In the genomic region with DNA sequence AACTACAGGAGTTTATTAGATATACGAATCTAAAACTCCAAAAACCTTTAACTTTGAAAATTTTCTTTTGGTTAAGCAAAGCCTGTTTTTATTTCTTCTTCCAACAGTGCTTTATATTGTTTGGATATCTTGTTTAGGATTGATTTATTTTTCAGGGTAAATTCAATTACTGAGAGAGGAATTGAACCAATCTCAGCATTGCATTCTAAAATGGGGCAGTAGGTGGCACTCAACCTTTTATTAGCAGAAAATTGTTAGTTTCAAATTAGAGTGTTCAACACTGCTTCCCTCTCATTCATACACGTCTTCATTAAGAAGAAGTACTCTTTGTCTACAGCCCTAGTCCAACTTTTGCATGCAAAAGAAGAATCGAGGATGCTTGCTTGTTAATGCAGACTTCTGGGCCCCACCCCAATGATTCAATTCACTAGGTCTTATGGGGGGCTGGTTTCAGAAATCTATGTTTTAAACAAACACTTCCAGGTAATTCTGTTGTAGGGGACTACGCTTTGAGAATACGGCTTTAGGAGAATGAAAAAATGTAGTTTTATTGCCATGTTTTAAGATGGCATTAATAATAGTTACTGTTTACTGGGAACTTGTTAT, we compare ENCODE assay signal across 9 cellular contexts. TPM values are rescaled to one million over a fixed set of nuclear protein-coding genes. Genes with fewer than 3 reads are reported as not detected.
A peak's percentile ranks its signal among the peaks of the same experiment; 100 is the strongest.
DNase-seq lines count a peak whose midpoint lies in the region; ATAC-seq and TF ChIP-seq lines count a peak whose summit lies in the region.
"Had no signal": no experiment of that assay in that cellular context is flagged by ENCODE, and none has a peak within 500 bp of the region (broad histone marks: within the 10 kb centered on the region; RNA-seq: fewer than 3 reads in every experiment).

No MANE protein-coding gene starts in this region.

- peak; percentile 80 for TF ChIP-seq CTCF in chondrocyte (IDR thresholded peaks at IDR 0.05)
- peak; percentile 38 to 62 (median 52) for TF ChIP-seq CTCF in nephron (IDR thresholded peaks at IDR 0.05; ENCODE audit: unreplicated experiment in 3 of 3)

- H3K27ac Mint-ChIP-seq in chondrocyte (ENCODE audit: unreplicated experiment) (no peak overlapping the region), nephron (no peak overlapping the region)
- H3K27ac Mint-ChIP-seq: activated B cell treated with CpG ODN at 0.5 μM for 24 hours had no signal

- no peak for ATAC-seq in HG02678 (IDR thresholded peaks at IDR 0.05; ENCODE audit: unreplicated experiment)
- no peak for ATAC-seq in HG03280 (IDR thresholded peaks at IDR 0.05; ENCODE audit: unreplicated experiment)

- peaks cover 7% of the 10 kb centered on the region for H3K36me3 Mint-ChIP-seq in chondrocyte (ENCODE audit: low read depth)
- H3K36me3 Mint-ChIP-seq in nephron (ENCODE audit: low read depth): peaks cover 32% of the 10 kb centered on the region

- H3K4me1 Mint-ChIP-seq in chondrocyte (ENCODE audit: low read depth): peaks cover 7% of the 10 kb centered on the region
- no peaks in the 10 kb centered on the region for H3K4me1 Mint-ChIP-seq in nephron

- no peak overlapping the region for H3K4me3 Mint-ChIP-seq in chondrocyte (ENCODE audit: unreplicated experiment)
- H3K4me3 Mint-ChIP-seq in nephron: no peak overlapping the region
- H3K4me3 Mint-ChIP-seq: activated B cell treated with CpG ODN at 0.5 μM for 24 hours had no signal

- H3K9me3 Mint-ChIP-seq in chondrocyte (ENCODE audit: low read depth): no peaks in the 10 kb centered on the region
- no peaks in the 10 kb centered on the region for H3K9me3 Mint-ChIP-seq in nephron
- H3K9me3 Mint-ChIP-seq: activated B cell treated with CpG ODN at 0.5 μM for 24 hours had no signal

- in situ Hi-C loops in KBM-7 (cut with MboI; ENCODE audit: low pct_unique_long_range_greater_than_20kb, low sequenced_read_pairs): no loop called here

- peak; percentile 5 for DNase-seq in EL
- peak; percentile 19 for DNase-seq in KBM-7
- no peak for DNase-seq in chondrocyte (ENCODE audit: low spot score)
- no peak for DNase-seq in NCI-H2081 (lab: John Stamatoyannopoulos, UW)
- no peak for DNase-seq in posterior vena cava (ENCODE audit: low spot score)
- DNase-seq: activated B cell treated with CpG ODN at 0.5 μM for 24 hours had no signal

- no peaks in the 10 kb centered on the region for H3K27me3 Mint-ChIP-seq in chondrocyte (ENCODE audit: low read depth)
- H3K27me3 Mint-ChIP-seq in nephron (ENCODE audit: low read depth): no peaks in the 10 kb centered on the region
- H3K27me3 Mint-ChIP-seq: activated B cell treated with CpG ODN at 0.5 μM for 24 hours had no signal

- intact Hi-C loops in posterior vena cava (cut with DNase I): no loop called here

RNA-seq across cellular contexts. Expression of gene MRPL22, which starts 26.6 kb away (rescaled TPM):
- total RNA-seq in chondrocyte (34.6 to 41.5 TPM (median 38.2 TPM) in 3 replicates), posterior vena cava (10 to 100 TPM; 40.1 to 40.9 TPM)

RNA-seq across cellular contexts. Expression of gene GEMIN5, which starts 29.5 kb away (rescaled TPM):
- total RNA-seq in chondrocyte (12.2 to 19.2 TPM (median 12.5 TPM) in 3 replicates), posterior vena cava (10 to 100 TPM; 13.4 to 14.2 TPM)

RNA-seq across cellular contexts. Expression of gene KIF4B, which starts 46.0 kb away (rescaled TPM):
- total RNA-seq in chondrocyte (0.07 TPM in 1 of 3 replicates, not detected in the others), posterior vena cava (under 1 TPM in 1 of 2 donors, not detected in 1; 0.14 TPM)
- total RNA-seq: activated B cell treated with CpG ODN at 0.5 μM for 24 hours had no signal

Comparison
In these comparisons a context has a peak if more than half of its experiments do, and no peak if none do; other contexts are left out.
1. DNase-seq: peak in EL (single experiment) and KBM-7 (single experiment); none in chondrocyte (single experiment), NCI-H2081 (0 of 2) and posterior vena cava (single experiment).